11 cellular contexts compared by ENCODE assay signal in genomic region chr16:79519448-79519847, GRCh38.
DNase-seq lines count a peak whose midpoint lies in the region; ATAC-seq and TF ChIP-seq lines count a peak whose summit lies in the region.
"Had no signal": no experiment of that assay in that cellular context is flagged by ENCODE, and none has a peak within 500 bp of the region (broad histone marks: within the 10 kb centered on the region; RNA-seq: fewer than 3 reads in every experiment).

No MANE protein-coding gene starts in this region.

- H3K4me3 ChIP-seq in vagina: no peak overlapping the region

- no peaks in the 10 kb centered on the region for H3K9me3 ChIP-seq in vagina

- peaks cover 37 to 53% (median 41%) of the 10 kb centered on the region in 3 donors for H3K27me3 Mint-ChIP-seq in CD14-positive monocyte (ENCODE audit: low read depth in 3 of 3)

- H3K9me3 Mint-ChIP-seq in CD14-positive monocyte: peaks cover 0 to 3% (median 0%) of the 10 kb centered on the region in 7 donors
- H3K9me3 Mint-ChIP-seq: activated T-cell treated with anti-CD3 and anti-CD28 coated beads, Interleukin-2, amount 50 U/mL, for 4 hours had no signal

- ATAC-seq in left ventricle myocardium superior (peak; percentile 60), HG03097 (IDR thresholded peaks at IDR 0.05; ENCODE audit: low FRiP score, unreplicated experiment) (no peak)

- H3K27ac Mint-ChIP-seq in CD14-positive monocyte: peak overlapping the region in 3 of 7 donors; percentile 20 to 43 (median 32)

- in situ Hi-C loops in GM13977 (cut with MboI; ENCODE audit: low pct_unique_long_range_greater_than_20kb, low sequenced_read_pairs, unreplicated experiment): no loop called here

- DNase-seq in CD14-positive monocyte (ENCODE audit: low spot score) (peak; percentile 57), GM19238 (ENCODE audit: insufficient read length, low spot score) (peak; percentile 2), NCI-H510A treated with DMSO at 0.1 percent for 48 hours (lab: John Stamatoyannopoulos, UW) (peak; percentile 61), left ventricle myocardium superior (peak; percentile 71), GM13977 (ENCODE audit: low spot score) (no peak), EL (no peak), vagina (ENCODE audit: extremely low spot score in 2 of 2) (no peak)
- DNase-seq: activated T-cell treated with anti-CD3 and anti-CD28 coated beads, Interleukin-2, amount 50 U/mL, for 4 hours; mammary epithelial cell; NCI-H446 had no signal

- H3K4me1 ChIP-seq in vagina: no peaks in the 10 kb centered on the region

- no peaks in the 10 kb centered on the region for H3K36me3 Mint-ChIP-seq in CD14-positive monocyte

- H3K36me3 ChIP-seq in vagina: no peaks in the 10 kb centered on the region

- TF ChIP-seq CTCF in CD14-positive monocyte (IDR thresholded peaks at IDR 0.05) (no peak), GM13977 (IDR thresholded peaks at IDR 0.05; ENCODE audit: extremely low read depth, insufficient read depth, missing control alignments) (no peak), vagina (IDR thresholded peaks at IDR 0.05) (no peak)

- intact Hi-C loops in CD14-positive monocyte (cut with micrococcal nuclease) (no loop called here), left ventricle myocardium superior (cut with micrococcal nuclease) (no loop called here), vagina (cut with DNase I) (no loop called here)

- no peak for TF ChIP-seq POLR2A in vagina (IDR thresholded peaks at IDR 0.05)

- H3K4me1 Mint-ChIP-seq in CD14-positive monocyte: peaks cover 17% of the 10 kb centered on the region

- peak overlapping the region; percentile 47 to 83 for H3K4me3 Mint-ChIP-seq in CD14-positive monocyte
- H3K4me3 Mint-ChIP-seq: activated T-cell treated with anti-CD3 and anti-CD28 coated beads, Interleukin-2, amount 50 U/mL, for 4 hours had no signal

- H3K27me3 ChIP-seq in vagina: no peaks in the 10 kb centered on the region

- no peak overlapping the region for H3K27ac ChIP-seq in vagina

Comparison
In these comparisons a context has a peak if more than half of its experiments do, and no peak if none do; other contexts are left out.
1. DNase-seq: peak in CD14-positive monocyte (single experiment), GM19238 (single experiment), NCI-H510A treated with DMSO at 0.1 percent for 48 hours (single experiment) and left ventricle myocardium superior (single experiment); none in GM13977 (single experiment), EL (single experiment) and vagina (0 of 2).